ENCODE assay signal across 9 cellular contexts in genomic region chr3:71066849-71067261, GRCh38.
DNase-seq lines count a peak whose midpoint lies in the region; ATAC-seq, FAIRE-seq and TF ChIP-seq lines count a peak whose summit lies in the region.
"Had no signal": no experiment of that assay in that cellular context is flagged by ENCODE, and none has a peak within 500 bp of the region (broad histone marks: within the 10 kb centered on the region; RNA-seq: fewer than 3 reads in every experiment).

No MANE protein-coding gene starts in this region.

- no peak overlapping the region for H3K9ac ChIP-seq in HUES48 (ENCODE audit: low read depth, low read length)
- H3K9ac ChIP-seq: parathyroid adenoma had no signal

- H3K36me3 Mint-ChIP-seq in T-helper 2 cell treated with Interferon-gamma antibody and Interleukin-4, amounts not matched to agents 5 μg/mL and 100 μg/mL, for 36 hours (ENCODE audit: low read depth) = peaks cover 4% of the 10 kb centered on the region
- H3K36me3 Mint-ChIP-seq in endothelial cell (ENCODE audit: low read depth, unreplicated experiment) = no peaks in the 10 kb centered on the region
- H3K36me3 Mint-ChIP-seq in progenitor cell of endocrine pancreas (ENCODE audit: insufficient read depth) = no peaks in the 10 kb centered on the region

- in situ Hi-C loops in HAP-1 (cut with MboI; ENCODE audit: low sequenced_read_pairs) = no loop called here

- H3K27me3 ChIP-seq in HUES48 (ENCODE audit: control insufficient read depth, insufficient read depth, low read length) = peaks cover 31% of the 10 kb centered on the region
- no peaks in the 10 kb centered on the region for H3K27me3 ChIP-seq in aorta (ENCODE audit: control insufficient read depth in 1 of 2, insufficient read depth in 2 of 2, low read length in 1 of 2)
- H3K27me3 ChIP-seq in HAP-1 (ENCODE audit: low read depth) = no peaks in the 10 kb centered on the region

- intact Hi-C loops in aorta (cut with DNase I) = loop anchor here (5.0 to 10.0 kb wide), 6 partner anchors 35 to 588 kb away; no protein-coding TSS in a partner anchor

- peak overlapping the region; percentile 89 for H3K4me3 Mint-ChIP-seq in T-helper 2 cell treated with Interferon-gamma antibody and Interleukin-4, amounts not matched to agents 5 μg/mL and 100 μg/mL, for 36 hours
- H3K4me3 Mint-ChIP-seq in endothelial cell (ENCODE audit: unreplicated experiment) = no peak overlapping the region
- peak overlapping the region; percentile 80 for H3K4me3 Mint-ChIP-seq in progenitor cell of endocrine pancreas (ENCODE audit: low read depth)

- H3K4me1 ChIP-seq in HUES48 (ENCODE audit: control insufficient read depth, insufficient read depth, low read length) (peaks cover 76% of the 10 kb centered on the region), aorta (ENCODE audit: control insufficient read depth in 1 of 2, insufficient read depth in 2 of 2, low read length in 2 of 2) (peaks cover 3% of the 10 kb centered on the region in 2 donors), HAP-1 (peaks cover 24% of the 10 kb centered on the region)
- H3K4me1 ChIP-seq: parathyroid adenoma had no signal

- no peaks in the 10 kb centered on the region for H3K9me3 ChIP-seq in HUES48 (ENCODE audit: control insufficient read depth, insufficient read depth, low read length)
- no peaks in the 10 kb centered on the region for H3K9me3 ChIP-seq in aorta (ENCODE audit: control insufficient read depth, low read length)
- no peaks in the 10 kb centered on the region for H3K9me3 ChIP-seq in HAP-1

- H3K27ac ChIP-seq in HUES48 (ENCODE audit: low read depth, low read length) (no peak overlapping the region), aorta (ENCODE audit: low read depth in 1 of 2, low read length in 2 of 2) (peak overlapping the region in 1 of 2 donors; percentile 90)
- H3K27ac ChIP-seq: parathyroid adenoma had no signal

- no peaks in the 10 kb centered on the region for H3K27me3 Mint-ChIP-seq in T-helper 2 cell treated with Interferon-gamma antibody and Interleukin-4, amounts not matched to agents 5 μg/mL and 100 μg/mL, for 36 hours (ENCODE audit: low read depth)
- H3K27me3 Mint-ChIP-seq in endothelial cell (ENCODE audit: unreplicated experiment) (no peaks in the 10 kb centered on the region), progenitor cell of endocrine pancreas (no peaks in the 10 kb centered on the region)

- no peaks in the 10 kb centered on the region for H3K9me3 Mint-ChIP-seq in T-helper 2 cell treated with Interferon-gamma antibody and Interleukin-4, amounts not matched to agents 5 μg/mL and 100 μg/mL, for 36 hours
- no peaks in the 10 kb centered on the region for H3K9me3 Mint-ChIP-seq in endothelial cell (ENCODE audit: unreplicated experiment)
- no peaks in the 10 kb centered on the region for H3K9me3 Mint-ChIP-seq in progenitor cell of endocrine pancreas (ENCODE audit: low read depth)

- H3K4me3 ChIP-seq in HUES48 (ENCODE audit: low read depth, low read length) (peak overlapping the region; percentile 75), aorta (ENCODE audit: low read length in 2 of 2) (no peak overlapping the region), HAP-1 (no peak overlapping the region)

- DNase-seq in T-helper 2 cell treated with Interferon-gamma antibody and Interleukin-4, amounts not matched to agents 5 μg/mL and 100 μg/mL, for 36 hours (ENCODE audit: low spot score) = peak; percentile 44
- DNase-seq in endothelial cell (ENCODE audit: low spot score) (no peak), progenitor cell of endocrine pancreas (ENCODE audit: low spot score, unreplicated experiment) (no peak), GM12891 (ENCODE audit: insufficient read length, low spot score) (no peak), aorta (no peak), HAP-1 (ENCODE audit: low spot score in 2 of 2) (no peak)

- ATAC-seq in aorta (ENCODE audit: low FRiP score) (no peak), GM18517 (IDR thresholded peaks at IDR 0.05; ENCODE audit: unreplicated experiment) (no peak)

- no peak for TF ChIP-seq POLR2A in GM12891 (IDR thresholded peaks at IDR 0.05; ENCODE audit: low read depth, low read length)

- H3K4me1 Mint-ChIP-seq in T-helper 2 cell treated with Interferon-gamma antibody and Interleukin-4, amounts not matched to agents 5 μg/mL and 100 μg/mL, for 36 hours (ENCODE audit: low read depth) = peaks cover 49% of the 10 kb centered on the region
- H3K4me1 Mint-ChIP-seq in endothelial cell (ENCODE audit: unreplicated experiment) (peaks cover 39% of the 10 kb centered on the region), progenitor cell of endocrine pancreas (ENCODE audit: low read depth) (peaks cover 48% of the 10 kb centered on the region)

- H3K36me3 ChIP-seq in HUES48 (ENCODE audit: control insufficient read depth, insufficient read depth, low read length) (no peaks in the 10 kb centered on the region), aorta (ENCODE audit: control insufficient read depth in 1 of 2, insufficient read depth in 2 of 2, low read length in 1 of 2) (no peaks in the 10 kb centered on the region), HAP-1 (replicated peaks) (no peaks in the 10 kb centered on the region)

- no peak for FAIRE-seq in GM12891 (lab: Jason Lieb, UNC)

- TF ChIP-seq CTCF in endothelial cell (IDR thresholded peaks at IDR 0.05; ENCODE audit: unreplicated experiment) = no peak
- no peak for TF ChIP-seq CTCF in progenitor cell of endocrine pancreas (IDR thresholded peaks at IDR 0.05; ENCODE audit: unreplicated experiment)

- 22 to 25% methylated on average over 3 of the region's 3 CpGs for WGBS in aorta, 2 donors

- H3K27ac Mint-ChIP-seq in T-helper 2 cell treated with Interferon-gamma antibody and Interleukin-4, amounts not matched to agents 5 μg/mL and 100 μg/mL, for 36 hours = peak overlapping the region; percentile 95
- peak overlapping the region; percentile 19 for H3K27ac Mint-ChIP-seq in endothelial cell (ENCODE audit: unreplicated experiment)
- peak overlapping the region; percentile 6 for H3K27ac Mint-ChIP-seq in progenitor cell of endocrine pancreas

TF ChIP-seq in GM12891, 5 proteins besides CTCF, POLR2A, EP300 and RAD21:
- TF ChIP-seq POU2F2 (IDR thresholded peaks at IDR 0.05; ENCODE audit: low read depth, low read length) (no peak), POLR2AphosphoS5 (IDR thresholded peaks at IDR 0.05; ENCODE audit: low read depth, low read length) (no peak), PAX5 (IDR thresholded peaks at IDR 0.05; ENCODE audit: insufficient read depth, low read length, severe bottlenecking) (no peak), SPI1 (IDR thresholded peaks at IDR 0.05; ENCODE audit: low read depth, low read length) (no peak), TAF1 (IDR thresholded peaks at IDR 0.05; ENCODE audit: low read depth, low read length) (no peak)

Comparison
In these comparisons a context has a peak if more than half of its experiments do, and no peak if none do; other contexts are left out.
1. H3K27ac Mint-ChIP-seq: peak in every context shown above with its lines; median percentile 95 in T-helper 2 cell treated with Interferon-gamma antibody and Interleukin-4, amounts not matched to agents 5 μg/mL and 100 μg/mL, for 36 hours; 19 in endothelial cell; 6 in progenitor cell of endocrine pancreas.